ENCODE assay signal across 7 cellular contexts in genomic region chr17:43972444-43973212, GRCh38. TPM values are rescaled to one million over a fixed set of nuclear protein-coding genes. Genes with fewer than 3 reads are reported as not detected.
"Had no signal": no experiment of that assay in that cellular context is flagged by ENCODE, and none has a peak within 500 bp of the region (broad histone marks: within the 10 kb centered on the region; RNA-seq: fewer than 3 reads in every experiment).

No MANE protein-coding gene starts in this region.

RNA-seq across cellular contexts. Expression of gene PYY, which starts 18.9 kb away (rescaled TPM):
- total RNA-seq: GM23248 had no signal
- polyA plus RNA-seq: GM23248 had no signal

RNA-seq across cellular contexts. Expression of gene PPY, which starts 30.4 kb away (rescaled TPM):
- total RNA-seq: GM23248, GM23338, H1, H4, H7, H9, HFFc6 had no signal
- polyA plus RNA-seq: GM23248 had no signal
